Comparison of ENCODE assay signal across 18 cellular contexts in the genomic region with DNA sequence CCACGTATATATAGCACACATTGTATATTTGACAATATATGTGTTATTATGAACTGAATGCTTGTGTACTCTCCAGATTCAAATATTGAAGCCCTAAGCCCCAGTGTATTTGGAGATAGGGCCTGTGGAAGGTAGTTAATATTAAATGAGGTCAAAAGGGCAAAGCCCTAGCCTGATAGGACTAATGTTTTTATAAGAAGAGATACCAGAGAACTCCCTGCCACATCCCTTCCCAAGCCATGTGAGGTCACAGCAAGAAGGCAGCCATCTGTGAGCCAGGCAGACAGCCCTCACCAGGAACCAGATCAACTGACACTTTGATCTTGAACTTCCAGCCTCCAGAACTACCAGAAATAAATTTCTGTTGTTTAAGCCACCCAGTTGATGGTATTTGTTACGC. TPM values are rescaled to one million over a fixed set of nuclear protein-coding genes. Genes with fewer than 3 reads are reported as not detected.
DNase-seq lines count a peak whose midpoint lies in the region; ATAC-seq, FAIRE-seq and TF ChIP-seq lines count a peak whose summit lies in the region.
"Had no signal": no experiment of that assay in that cellular context is flagged by ENCODE, and none has a peak within 500 bp of the region (broad histone marks: within the 10 kb centered on the region; RNA-seq: fewer than 3 reads in every experiment).

No MANE protein-coding gene starts in this region.

- H3K36me3 ChIP-seq in astrocyte (ENCODE audit: insufficient read depth, low read length) (no peaks in the 10 kb centered on the region), right lobe of liver (no peaks in the 10 kb centered on the region), sigmoid colon (no peaks in the 10 kb centered on the region), endodermal cell (ENCODE audit: control insufficient read depth, insufficient read depth, low read length) (no peaks in the 10 kb centered on the region)
- H3K36me3 ChIP-seq: BLaER1 treated with 17β-estradiol and CSF1 and Interleukin-3, amounts not matched to agents 10 nM and 100 nM; HAP-1 had no signal

- H3K4me1 Mint-ChIP-seq in astrocyte (ENCODE audit: low read depth, unreplicated experiment) (no peaks in the 10 kb centered on the region), endodermal cell (peaks cover 43% of the 10 kb centered on the region)

- H3K36me3 Mint-ChIP-seq in astrocyte (ENCODE audit: low read depth, unreplicated experiment) (no peaks in the 10 kb centered on the region), endodermal cell (ENCODE audit: low read depth) (no peaks in the 10 kb centered on the region)
- H3K36me3 Mint-ChIP-seq: CD8-positive, alpha-beta T cell; IgD-negative memory B cell had no signal

- H3K9me3 Mint-ChIP-seq in astrocyte (ENCODE audit: unreplicated experiment) (no peaks in the 10 kb centered on the region), endodermal cell (no peaks in the 10 kb centered on the region)
- H3K9me3 Mint-ChIP-seq: CD8-positive, alpha-beta T cell; IgD-negative memory B cell had no signal

- intact Hi-C loops in right lobe of liver (cut with DNase I) (no loop called here), sigmoid colon (cut with DNase I) (no loop called here)

- H3K4me2 ChIP-seq in astrocyte (ENCODE audit: low read length), result no peak overlapping the region
- H3K4me2 ChIP-seq: BLaER1 treated with 17β-estradiol and CSF1 and Interleukin-3, amounts not matched to agents 10 nM and 100 nM had no signal

- 65% methylated on average over 2 of the region's 2 CpGs for WGBS in right lobe of liver (ENCODE audit: insufficient coverage, low coverage, low lambda C conversion rate, missing lambda C conversion rate)
- WGBS in sigmoid colon, 2 donors, result 57 to 69% methylated on average over 2 of the region's 2 CpGs
- 96% methylated on average over 2 of the region's 2 CpGs; no CpG with 5 or more reads in 1 of the 2 experiments for WGBS in endodermal cell (ENCODE audit: insufficient coverage in 1 of 2, insufficient read length in 1 of 2), 2 experiments

- H3K4me3 ChIP-seq in astrocyte (ENCODE audit: insufficient read depth, low read depth, low read length) (no peak overlapping the region), right lobe of liver (no peak overlapping the region), sigmoid colon (no peak overlapping the region), endodermal cell (ENCODE audit: low read length) (no peak overlapping the region)
- H3K4me3 ChIP-seq: BLaER1 treated with 17β-estradiol and CSF1 and Interleukin-3, amounts not matched to agents 10 nM and 100 nM; GM23248; HAP-1 had no signal

- H3K79me2 ChIP-seq in astrocyte (ENCODE audit: insufficient read depth, low read length), result no peaks in the 10 kb centered on the region

- TF ChIP-seq POLR2A in right lobe of liver (IDR thresholded peaks at IDR 0.05), result no peak
- TF ChIP-seq POLR2A in sigmoid colon (IDR thresholded peaks at IDR 0.05), result no peak

- peak; percentile 56 to 73 (median 64) for ATAC-seq in right lobe of liver
- ATAC-seq: CD8-positive, alpha-beta T cell had no signal

- no peaks in the 10 kb centered on the region for H4K20me1 ChIP-seq in astrocyte (ENCODE audit: insufficient read depth, low read length)
- H4K20me1 ChIP-seq: BLaER1 treated with 17β-estradiol and CSF1 and Interleukin-3, amounts not matched to agents 10 nM and 100 nM had no signal

- H3K4me3 Mint-ChIP-seq in astrocyte (ENCODE audit: unreplicated experiment) (no peak overlapping the region), endodermal cell (no peak overlapping the region)
- H3K4me3 Mint-ChIP-seq: CD8-positive, alpha-beta T cell; IgD-negative memory B cell had no signal

- no peak for TF ChIP-seq CTCF in astrocyte (IDR thresholded peaks at IDR 0.05; ENCODE audit: insufficient read depth, low read depth, low read length)
- TF ChIP-seq CTCF in right lobe of liver (IDR thresholded peaks at IDR 0.05), result no peak
- TF ChIP-seq CTCF in sigmoid colon (IDR thresholded peaks at IDR 0.05), result no peak
- TF ChIP-seq CTCF in endodermal cell (conservative IDR thresholded peaks at IDR 0.05), result no peak

- H3K27ac ChIP-seq in astrocyte (ENCODE audit: low read depth, low read length), result no peak overlapping the region
- H3K27ac ChIP-seq in right lobe of liver, result no peak overlapping the region
- H3K27ac ChIP-seq in sigmoid colon, result no peak overlapping the region
- H3K27ac ChIP-seq in endodermal cell (ENCODE audit: low read depth, low read length), result no peak overlapping the region
- H3K27ac ChIP-seq: BLaER1 treated with 17β-estradiol and CSF1 and Interleukin-3, amounts not matched to agents 10 nM and 100 nM; GM23248 had no signal

- no peaks in the 10 kb centered on the region for H3K9me3 ChIP-seq in astrocyte (ENCODE audit: insufficient read depth, low read depth, low read length)
- H3K9me3 ChIP-seq in right lobe of liver, result no peaks in the 10 kb centered on the region
- H3K9me3 ChIP-seq in sigmoid colon, result no peaks in the 10 kb centered on the region
- H3K9me3 ChIP-seq in endodermal cell (ENCODE audit: control insufficient read depth, low read length), result no peaks in the 10 kb centered on the region
- H3K9me3 ChIP-seq: BLaER1 treated with 17β-estradiol and CSF1 and Interleukin-3, amounts not matched to agents 10 nM and 100 nM; HAP-1 had no signal

- no peak overlapping the region for H2AFZ ChIP-seq in astrocyte (ENCODE audit: low read depth, low read length)
- H2AFZ ChIP-seq: GM23248 had no signal

- H3K27me3 Mint-ChIP-seq in astrocyte (ENCODE audit: low read depth, unreplicated experiment), result peaks cover 9% of the 10 kb centered on the region
- H3K27me3 Mint-ChIP-seq in endodermal cell (ENCODE audit: insufficient read depth), result no peaks in the 10 kb centered on the region

- no peak for TF ChIP-seq EP300 in sigmoid colon (IDR thresholded peaks at IDR 0.05)

- DNase-seq in NCI-H82 (lab: John Stamatoyannopoulos, UW) (peak; percentile 24), NCI-H82 treated with DMSO at 0.1 percent for 48 hours (lab: John Stamatoyannopoulos, UW; ENCODE audit: unreplicated experiment) (no peak), astrocyte (ENCODE audit: low read depth) (no peak), right lobe of liver (no peak), sigmoid colon (no peak), endodermal cell (no peak)
- no peak for DNase-seq in activated CD8-positive, alpha-beta memory T cell treated with anti-CD3 and anti-CD28 coated beads, Interleukin-2, amount 50 U/mL, for 4 hours
- DNase-seq: 8988T; Calu3; CD8-positive, alpha-beta T cell; GM23248 had no signal

- FAIRE-seq in astrocyte (lab: Jason Lieb, UNC), result no peak
- FAIRE-seq: G401.6, GM12891, GM19239, HTR-8/SVneo had no signal

- peaks cover 2% of the 10 kb centered on the region for H3K27me3 ChIP-seq in astrocyte (ENCODE audit: insufficient read depth, low read length)
- H3K27me3 ChIP-seq in right lobe of liver, result no peaks in the 10 kb centered on the region
- no peaks in the 10 kb centered on the region for H3K27me3 ChIP-seq in sigmoid colon
- no peaks in the 10 kb centered on the region for H3K27me3 ChIP-seq in endodermal cell (ENCODE audit: control insufficient read depth, insufficient read depth, low read length, poor library complexity, severe bottlenecking)
- H3K27me3 ChIP-seq: BLaER1 treated with 17β-estradiol and CSF1 and Interleukin-3, amounts not matched to agents 10 nM and 100 nM had no signal

- H3K27ac Mint-ChIP-seq in astrocyte (ENCODE audit: unreplicated experiment) (peak overlapping the region; percentile 54), endodermal cell (no peak overlapping the region)
- H3K27ac Mint-ChIP-seq: CD8-positive, alpha-beta T cell; IgD-negative memory B cell had no signal

- H3K9ac ChIP-seq in astrocyte (ENCODE audit: low read length) (no peak overlapping the region), endodermal cell (ENCODE audit: extremely low read depth, low read length, poor library complexity, severe bottlenecking) (no peak overlapping the region)
- H3K9ac ChIP-seq: BLaER1 treated with 17β-estradiol and CSF1 and Interleukin-3, amounts not matched to agents 10 nM and 100 nM; GM23248 had no signal

- H3K4me1 ChIP-seq in astrocyte (ENCODE audit: insufficient read depth, low read length) (no peaks in the 10 kb centered on the region), right lobe of liver (peaks cover 0 to 4% (median 0%) of the 10 kb centered on the region in 4 donors), sigmoid colon (no peaks in the 10 kb centered on the region), endodermal cell (ENCODE audit: control insufficient read depth, insufficient read depth, low read length) (peaks cover 10% of the 10 kb centered on the region)

RNA-seq across cellular contexts. Expression of a gene that starts 36.4 kb away (rescaled TPM):
- 16.1 and 16.6 TPM in 2 replicates for total RNA-seq in astrocyte
- 10 to 100 TPM in 4 of 6 experiments, 1 to 10 TPM in 2; 7.2 to 13.2 (median 11.3) TPM for total RNA-seq in right lobe of liver
- total RNA-seq in sigmoid colon, result 10 to 100 TPM; 19.1 to 31.4 (median 23.9) TPM
- 1 to 10 TPM; 2.4 to 4.9 (median 3.9) TPM for polyA plus RNA-seq in sigmoid colon
- 10 to 100 TPM; 14.1 to 17.4 TPM for total RNA-seq in endodermal cell
- polyA plus RNA-seq in endodermal cell (2013, experiment 1 of 2), result 8.4 TPM
- polyA plus RNA-seq in endodermal cell (2013, experiment 2 of 2), result 8.3 TPM
